In the genomic region with DNA sequence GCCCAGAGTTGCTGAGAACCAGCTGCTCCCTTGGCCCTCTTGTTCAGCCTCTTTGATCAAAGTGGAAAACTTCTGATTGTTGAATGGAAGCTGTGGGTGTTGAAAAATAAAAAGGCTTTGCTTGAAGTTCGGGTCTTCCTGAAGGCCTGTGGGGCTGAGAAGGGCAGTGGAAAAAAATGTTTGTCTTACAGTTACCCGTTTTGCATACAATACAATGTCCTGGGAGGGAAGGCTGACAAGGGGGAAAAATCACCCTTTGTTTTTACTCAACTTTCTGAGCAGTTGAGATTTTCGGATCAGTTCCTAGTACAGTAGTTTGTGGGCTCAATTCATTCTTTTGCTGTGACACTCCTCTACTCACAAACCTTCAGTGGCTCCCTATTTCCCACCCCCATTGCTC, we compare ENCODE assay signal across 26 cellular contexts. TPM values are rescaled to one million over a fixed set of nuclear protein-coding genes. Genes with fewer than 3 reads are reported as not detected.
A peak's percentile ranks its signal among the peaks of the same experiment; 100 is the strongest.
DNase-seq lines count a peak whose midpoint lies in the region; ATAC-seq and TF ChIP-seq lines count a peak whose summit lies in the region.
"Had no signal": no experiment of that assay in that cellular context is flagged by ENCODE, and none has a peak within 500 bp of the region (broad histone marks: within the 10 kb centered on the region; RNA-seq: fewer than 3 reads in every experiment).

No MANE protein-coding gene starts in this region.

- no peak overlapping the region for H4K91ac ChIP-seq in mesenchymal stem cell (ENCODE audit: low read length)

- H2AFZ ChIP-seq in OCI-LY7 (ENCODE audit: low read length) (peak overlapping the region; percentile 58; the same call in 1 of the 2 replicates), mesenchymal stem cell (ENCODE audit: low read depth, low read length) (no peak overlapping the region)
- H2AFZ ChIP-seq: GM23248 had no signal

- no peak overlapping the region for H2BK5ac ChIP-seq in mesenchymal stem cell (ENCODE audit: low read depth, low read length, poor library complexity, severe bottlenecking)

- H3K36me3 Mint-ChIP-seq in activated T-cell treated with anti-CD3 and anti-CD28 coated beads, Interleukin-2, amount 50 U/mL, for 24 hours (ENCODE audit: low read depth): peaks cover 27% of the 10 kb centered on the region
- peaks cover 29% of the 10 kb centered on the region for H3K36me3 Mint-ChIP-seq in CD4-positive, alpha-beta T cell (ENCODE audit: low read depth)
- peaks cover 0 to 34% (median under 1%) of the 10 kb centered on the region in 5 donors for H3K36me3 Mint-ChIP-seq in naive thymus-derived CD4-positive, alpha-beta T cell
- H3K36me3 Mint-ChIP-seq in immature natural killer cell: no peaks in the 10 kb centered on the region

- H3K9ac ChIP-seq in mesenchymal stem cell (ENCODE audit: low read length): no peak overlapping the region
- H3K9ac ChIP-seq: GM23248 had no signal

- H3K4me1 ChIP-seq in OCI-LY7 (ENCODE audit: insufficient read depth, low read length, poor library complexity, severe bottlenecking) (peaks cover 28% of the 10 kb centered on the region), mesenchymal stem cell (ENCODE audit: control insufficient read depth, insufficient read depth, low read depth, low read length) (no peaks in the 10 kb centered on the region)
- H3K4me1 ChIP-seq in naive thymus-derived CD4-positive, alpha-beta T cell (ENCODE audit: control insufficient read depth in 2 of 2, insufficient read depth in 2 of 2, low read length in 2 of 2): peaks cover 10 to 15% of the 10 kb centered on the region in 2 donors
- H3K4me1 ChIP-seq: SJCRH30 had no signal

- no peak for DNase-seq in activated T-cell treated with anti-CD3 and anti-CD28 coated beads, Interleukin-2, amount 50 U/mL, for 24 hours
- no peak for DNase-seq in activated T-cell treated with anti-CD3 and anti-CD28 coated beads, Interleukin-2, amount 50 U/mL, for 48 hours
- no peak for DNase-seq in CD4-positive, alpha-beta T cell
- DNase-seq in OCI-LY7 (ENCODE audit: low spot score) (peak; percentile 55), mesenchymal stem cell (no peak), immature natural killer cell (no peak)
- DNase-seq in naive thymus-derived CD4-positive, alpha-beta T cell: no peak
- DNase-seq: DND-41, GM23248, H9, MM.1S, NCI-H1048, NCI-H1417 treated with DMSO at 0.1 percent for 48 hours, NCI-H187 treated with DMSO at 0.1 percent for 48 hours, NCI-H2227 treated with DMSO at 0.1 percent for 48 hours, NCI-H510A, NCI-H774, OCI-M1, SJCRH30 had no signal

- H3K9me2 ChIP-seq in OCI-LY7 (ENCODE audit: insufficient read depth, low read length): no peaks in the 10 kb centered on the region

- peak overlapping the region; percentile 62 for H3K27ac Mint-ChIP-seq in activated T-cell treated with anti-CD3 and anti-CD28 coated beads, Interleukin-2, amount 50 U/mL, for 24 hours
- peak overlapping the region; percentile 95 for H3K27ac Mint-ChIP-seq in CD4-positive, alpha-beta T cell
- H3K27ac Mint-ChIP-seq in naive thymus-derived CD4-positive, alpha-beta T cell: peak overlapping the region; percentile 24 to 99 (median 93)
- no peak overlapping the region for H3K27ac Mint-ChIP-seq in immature natural killer cell
- H3K27ac Mint-ChIP-seq: B cell, H9 had no signal

- no peak overlapping the region for H3K23ac ChIP-seq in mesenchymal stem cell (ENCODE audit: low read length in 2 of 2)

- no peak overlapping the region for H3K4ac ChIP-seq in mesenchymal stem cell (ENCODE audit: low read depth in 1 of 2, low read length in 2 of 2)

- 90% methylated on average over 3 of the region's 3 CpGs for WGBS in mesenchymal stem cell

- H3K36me3 ChIP-seq in OCI-LY7 (ENCODE audit: insufficient read depth, low read length) (no peaks in the 10 kb centered on the region), mesenchymal stem cell (ENCODE audit: control insufficient read depth in 1 of 2, insufficient read depth in 2 of 2, low read depth in 1 of 2, low read length in 2 of 2) (no peaks in the 10 kb centered on the region)
- H3K36me3 ChIP-seq in naive thymus-derived CD4-positive, alpha-beta T cell (ENCODE audit: control insufficient read depth in 2 of 3, insufficient read depth in 3 of 3, low read length in 3 of 3): no peaks in the 10 kb centered on the region
- H3K36me3 ChIP-seq: SJCRH30 had no signal

- TF ChIP-seq POLR2A in GM18505 (IDR thresholded peaks at IDR 0.05; ENCODE audit: borderline replicate concordance, extremely low read depth, insufficient read depth, insufficient read length): no peak

- H3K4me3 ChIP-seq in OCI-LY7 (ENCODE audit: low read depth, low read length, poor library complexity, severe bottlenecking): no peak overlapping the region
- no peak overlapping the region for H3K4me3 ChIP-seq in naive thymus-derived CD4-positive, alpha-beta T cell (ENCODE audit: low read length)
- H3K4me3 ChIP-seq in mesenchymal stem cell (ENCODE audit: insufficient read depth in 1 of 2, low read depth in 1 of 2, low read length in 2 of 2): no peak overlapping the region
- H3K4me3 ChIP-seq: GM23248, K562, SJCRH30 had no signal

- H3K9me3 Mint-ChIP-seq in activated T-cell treated with anti-CD3 and anti-CD28 coated beads, Interleukin-2, amount 50 U/mL, for 24 hours: no peaks in the 10 kb centered on the region
- H3K9me3 Mint-ChIP-seq in CD4-positive, alpha-beta T cell: no peaks in the 10 kb centered on the region
- peaks cover 0 to 5% (median 0%) of the 10 kb centered on the region in 11 donors for H3K9me3 Mint-ChIP-seq in naive thymus-derived CD4-positive, alpha-beta T cell
- H3K9me3 Mint-ChIP-seq in immature natural killer cell: no peaks in the 10 kb centered on the region
- H3K9me3 Mint-ChIP-seq: H9 had no signal

- no peak overlapping the region for H4K8ac ChIP-seq in mesenchymal stem cell (ENCODE audit: low read length)

- no peak overlapping the region for H3K14ac ChIP-seq in mesenchymal stem cell (ENCODE audit: low read length in 2 of 2)

- H3K79me1 ChIP-seq in mesenchymal stem cell (replicated peaks; ENCODE audit: low read length, poor library complexity, severe bottlenecking): no peaks in the 10 kb centered on the region

- no peaks in the 10 kb centered on the region for H4K20me1 ChIP-seq in OCI-LY7 (ENCODE audit: insufficient read depth, low read length)

- no peak overlapping the region for H2AK5ac ChIP-seq in mesenchymal stem cell (ENCODE audit: low read length, severe bottlenecking)

- no peaks in the 10 kb centered on the region for H3K27me3 ChIP-seq in CD4-positive, alpha-beta T cell (ENCODE audit: control insufficient read depth, insufficient read depth, low read length)
- no peaks in the 10 kb centered on the region for H3K27me3 ChIP-seq in naive thymus-derived CD4-positive, alpha-beta T cell (ENCODE audit: control insufficient read depth in 2 of 2, insufficient read depth in 2 of 2, low read length in 2 of 2)
- peaks cover 0 to 3% of the 10 kb centered on the region in 2 experiments for H3K27me3 ChIP-seq in mesenchymal stem cell (ENCODE audit: control insufficient read depth in 1 of 2, insufficient read depth in 1 of 2, low read length in 2 of 2)

- H3K27me3 Mint-ChIP-seq in activated T-cell treated with anti-CD3 and anti-CD28 coated beads, Interleukin-2, amount 50 U/mL, for 24 hours: no peaks in the 10 kb centered on the region
- no peaks in the 10 kb centered on the region for H3K27me3 Mint-ChIP-seq in CD4-positive, alpha-beta T cell
- peaks cover 0 to 4% (median 0%) of the 10 kb centered on the region in 5 donors for H3K27me3 Mint-ChIP-seq in naive thymus-derived CD4-positive, alpha-beta T cell
- H3K27me3 Mint-ChIP-seq in immature natural killer cell (ENCODE audit: low read depth in 3 of 3): peaks cover 6 to 11% (median 9%) of the 10 kb centered on the region in 3 donors

- TF ChIP-seq CTCF in CD4-positive, alpha-beta T cell (IDR thresholded peaks at IDR 0.05): no peak
- TF ChIP-seq CTCF in OCI-LY7 (conservative IDR thresholded peaks at IDR 0.05; ENCODE audit: low read length): no peak

- H3K4me2 ChIP-seq in OCI-LY7 (ENCODE audit: low read length): peak overlapping the region; percentile 84
- no peak overlapping the region for H3K4me2 ChIP-seq in mesenchymal stem cell (ENCODE audit: low read length, poor library complexity, severe bottlenecking)

- no peak overlapping the region for H3K4me3 Mint-ChIP-seq in activated T-cell treated with anti-CD3 and anti-CD28 coated beads, Interleukin-2, amount 50 U/mL, for 24 hours
- H3K4me3 Mint-ChIP-seq in CD4-positive, alpha-beta T cell: peak overlapping the region; percentile 43
- H3K4me3 Mint-ChIP-seq in naive thymus-derived CD4-positive, alpha-beta T cell: peak overlapping the region in 1 of 10 donors; percentile 9
- no peak overlapping the region for H3K4me3 Mint-ChIP-seq in immature natural killer cell
- H3K4me3 Mint-ChIP-seq: B cell, H9 had no signal

- H3K79me2 ChIP-seq in OCI-LY7 (ENCODE audit: insufficient read depth, low read depth, low read length): peaks cover 29% of the 10 kb centered on the region

- H3K4me1 Mint-ChIP-seq in activated T-cell treated with anti-CD3 and anti-CD28 coated beads, Interleukin-2, amount 50 U/mL, for 24 hours (ENCODE audit: low read depth): peaks cover 40% of the 10 kb centered on the region
- peaks cover 55% of the 10 kb centered on the region for H3K4me1 Mint-ChIP-seq in CD4-positive, alpha-beta T cell (ENCODE audit: low read depth)
- H3K4me1 Mint-ChIP-seq in naive thymus-derived CD4-positive, alpha-beta T cell: peaks cover 22 to 46% (median 39%) of the 10 kb centered on the region in 7 donors
- H3K4me1 Mint-ChIP-seq in immature natural killer cell: peaks cover 36 to 38% of the 10 kb centered on the region in 2 donors

- POLR2A ChIA-PET in CD4-positive, alpha-beta T cell (lab: Charles Lee): interaction anchor here (1.1 kb wide), 1 partner anchor 25 kb away, joined by 5 read pairs; no protein-coding TSS in a partner anchor
- POLR2A ChIA-PET in OCI-LY7 (lab: Charles Lee): interaction anchor here (0.7 to 6.2 kb wide), 7 partner anchors 9 to 33 kb away, joined by 3 to 108 read pairs (median 4); no protein-coding TSS in a partner anchor
- POLR2A ChIA-PET in naive thymus-derived CD4-positive, alpha-beta T cell (lab: Charles Lee): interaction anchor here (6.0 kb wide), 1 partner anchor 7 kb away, joined by 48 read pairs; no protein-coding TSS in a partner anchor

- no peak for ATAC-seq in CD4-positive, alpha-beta T cell (ENCODE audit: poor library complexity)
- no peak for ATAC-seq in naive thymus-derived CD4-positive, alpha-beta T cell
- ATAC-seq in GM18505 (IDR thresholded peaks at IDR 0.05; ENCODE audit: unreplicated experiment): no peak
- ATAC-seq: HepG2, K562 had no signal

- no peak overlapping the region for H2BK15ac ChIP-seq in mesenchymal stem cell (ENCODE audit: low read depth, poor library complexity, severe bottlenecking)

- CTCF ChIA-PET in CD4-positive, alpha-beta T cell (lab: Charles Lee): no interaction called here
- CTCF ChIA-PET in OCI-LY7 (lab: Charles Lee; ENCODE audit: unreplicated experiment): no interaction called here
- CTCF ChIA-PET in naive thymus-derived CD4-positive, alpha-beta T cell (lab: Charles Lee): no interaction called here

- intact Hi-C loops in CD4-positive, alpha-beta T cell (cut with DNase I, micrococcal nuclease): no loop called here
- intact Hi-C loops in OCI-LY7 (cut with micrococcal nuclease; ENCODE audit: unreplicated experiment): no loop called here
- intact Hi-C loops in naive thymus-derived CD4-positive, alpha-beta T cell (cut with micrococcal nuclease): loop anchor here (5.0 to 10.0 kb wide), 2 partner anchors 345 to 348 kb away; partner anchors contain the start of gene ATP6V1G1 (in 2 of the 2)

- H3K18ac ChIP-seq in mesenchymal stem cell (ENCODE audit: low read depth in 1 of 2, low read length in 2 of 2): no peak overlapping the region

- BruUV-seq in OCI-LY7 (replicated peaks; lab: Mats Ljungman, UMichigan): no TSS peak

- no peak overlapping the region for H2BK120ac ChIP-seq in mesenchymal stem cell (ENCODE audit: low read depth, low read length)

- no peak overlapping the region for H2BK12ac ChIP-seq in mesenchymal stem cell (ENCODE audit: low read length in 2 of 2)

- H3K9me3 ChIP-seq in CD4-positive, alpha-beta T cell (ENCODE audit: control insufficient read depth, low read length): no peaks in the 10 kb centered on the region
- H3K9me3 ChIP-seq in OCI-LY7 (ENCODE audit: low read length): no peaks in the 10 kb centered on the region
- H3K9me3 ChIP-seq in naive thymus-derived CD4-positive, alpha-beta T cell (ENCODE audit: control insufficient read depth in 2 of 3, low read length in 3 of 3): no peaks in the 10 kb centered on the region
- H3K9me3 ChIP-seq in mesenchymal stem cell (ENCODE audit: control insufficient read depth, low read length): no peaks in the 10 kb centered on the region
- H3K9me3 ChIP-seq: SJCRH30 had no signal

- H3K27ac ChIP-seq in CD4-positive, alpha-beta T cell (ENCODE audit: low read depth, low read length): no peak overlapping the region
- H3K27ac ChIP-seq in OCI-LY7 (ENCODE audit: low read depth, low read length, poor library complexity, severe bottlenecking) (peak overlapping the region; percentile 27), mesenchymal stem cell (ENCODE audit: low read length, poor library complexity, severe bottlenecking) (no peak overlapping the region)
- H3K27ac ChIP-seq in naive thymus-derived CD4-positive, alpha-beta T cell (ENCODE audit: low read depth, low read length): peak overlapping the region; percentile 79
- H3K27ac ChIP-seq: GM23248, HL-60, SJCRH30 had no signal

RNA-seq across cellular contexts. Expression of gene TNFSF8, which starts 2.1 kb away (rescaled TPM):
- 10 to 100 TPM; 70.9 to 71.6 TPM for total RNA-seq in CD4-positive, alpha-beta T cell
- total RNA-seq in OCI-LY7 (2014; rRNA removed; shearing (Covaris generic)): 27.7 and 28.4 TPM in 2 replicates
- 50.3 and 53.1 TPM in 2 replicates for total RNA-seq in OCI-LY7 (2022)
- 100 to 1,000 TPM in 1 of 5 experiments, 10 to 100 TPM in 4; 19.3 to 129 (median 31.5) TPM for total RNA-seq in naive thymus-derived CD4-positive, alpha-beta T cell
- 10 to 100 TPM; 35.4 to 86.2 TPM for polyA plus RNA-seq in naive thymus-derived CD4-positive, alpha-beta T cell
- not detected for polyA plus RNA-seq in mesenchymal stem cell (2013, experiment 1 of 2)
- not detected for polyA plus RNA-seq in mesenchymal stem cell (2013, experiment 2 of 2)
- polyA plus RNA-seq in immature natural killer cell: 10 to 100 TPM in 1 of 3 donors, 1 to 10 TPM in 2; 3.1 to 10.9 (median 6.0) TPM
- total RNA-seq: GM23248, H9, HepG2, HT-29, LHCN-M2, SJCRH30 had no signal
- polyA plus RNA-seq: GM23248, HepG2, K562 had no signal

Comparison
In these comparisons a context has a peak if more than half of its experiments do, and no peak if none do; other contexts are left out.
1. H3K27ac Mint-ChIP-seq: peak in activated T-cell treated with anti-CD3 and anti-CD28 coated beads, Interleukin-2, amount 50 U/mL, for 24 hours (single experiment), CD4-positive, alpha-beta T cell (single experiment) and naive thymus-derived CD4-positive, alpha-beta T cell (9 of 9); none in immature natural killer cell (0 of 6).
2. H3K27ac ChIP-seq: peak in OCI-LY7 (single experiment) and naive thymus-derived CD4-positive, alpha-beta T cell (single experiment); none in CD4-positive, alpha-beta T cell (single experiment) and mesenchymal stem cell (single experiment).
3. intact Hi-C loops: an anchor here in naive thymus-derived CD4-positive, alpha-beta T cell (5.0 to 10.0 kb wide); none called in CD4-positive, alpha-beta T cell and OCI-LY7.